1 cellular context compared by ENCODE assay signal in the genomic region with DNA sequence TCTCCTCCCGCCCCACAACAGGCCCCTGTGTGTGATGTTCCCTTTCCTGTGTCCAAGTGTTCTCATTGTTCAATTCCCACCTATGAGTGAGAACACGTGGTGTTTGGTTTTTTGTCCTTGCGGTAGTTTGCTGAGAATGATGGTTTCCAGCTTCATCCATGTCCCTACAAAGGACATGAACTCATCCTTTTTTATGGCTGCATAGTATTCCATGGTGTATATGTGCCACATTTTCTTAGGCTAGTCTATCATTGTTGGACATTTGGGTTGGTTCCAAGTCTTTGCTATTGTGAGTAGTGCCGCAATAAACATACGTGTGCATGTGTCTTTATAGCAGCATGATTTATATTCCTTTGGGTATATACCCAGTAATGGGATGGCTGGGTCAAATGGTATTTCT.
TF ChIP-seq lines count a peak whose summit lies in the region.

No MANE protein-coding gene starts in this region.

TF ChIP-seq in HEK293, 187 proteins besides CTCF, POLR2A, EP300 and RAD21:
- TF ChIP-seq ZNF146 (tag by site-specific recombination; IDR thresholded peaks at IDR 0.05) (peak; percentile 100), ZNF2 (tag by site-specific recombination; IDR thresholded peaks at IDR 0.05) (0 out of 2 replicates have a peak, but pooled peaks have one; percentile 18)
- TF ChIP-seq, protein P1, sequence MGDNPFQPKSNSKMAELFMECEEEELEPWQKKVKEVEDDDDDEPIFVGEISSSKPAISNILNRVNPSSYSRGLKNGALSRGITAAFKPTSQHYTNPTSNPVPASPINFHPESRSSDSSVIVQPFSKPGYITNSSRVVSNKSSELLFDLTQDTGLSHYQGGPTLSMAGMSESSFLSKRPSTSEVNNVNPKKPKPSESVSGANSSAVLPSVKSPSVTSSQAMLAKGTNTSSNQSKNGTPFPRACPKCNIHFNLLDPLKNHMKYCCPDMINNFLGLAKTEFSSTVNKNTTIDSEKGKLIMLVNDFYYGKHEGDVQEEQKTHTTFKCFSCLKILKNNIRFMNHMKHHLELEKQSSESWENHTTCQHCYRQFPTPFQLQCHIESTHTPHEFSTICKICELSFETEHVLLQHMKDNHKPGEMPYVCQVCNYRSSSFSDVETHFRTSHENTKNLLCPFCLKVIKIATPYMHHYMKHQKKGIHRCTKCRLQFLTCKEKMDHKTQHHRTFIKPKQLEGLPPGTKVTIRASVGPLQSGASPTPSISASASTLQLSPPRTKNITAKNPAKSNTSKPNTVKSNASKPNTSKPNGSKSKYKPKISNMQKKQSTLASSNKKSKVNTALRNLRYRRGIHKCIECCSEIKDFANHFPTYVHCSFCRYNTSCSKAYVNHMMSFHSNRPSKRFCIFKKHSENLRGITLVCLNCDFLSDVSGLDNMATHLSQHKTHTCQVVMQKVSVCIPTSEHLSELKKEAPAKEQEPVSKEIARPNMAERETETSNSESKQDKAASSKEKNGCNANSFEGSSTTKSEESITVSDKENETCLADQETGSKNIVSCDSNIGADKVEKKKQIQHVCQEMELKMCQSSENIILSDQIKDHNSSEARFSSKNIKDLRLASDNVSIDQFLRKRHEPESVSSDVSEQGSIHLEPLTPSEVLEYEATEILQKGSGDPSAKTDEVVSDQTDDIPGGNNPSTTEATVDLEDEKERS (tag by site-specific recombination; IDR thresholded peaks at IDR 0.05): peak; percentile 95
- TF ChIP-seq, protein P2, sequence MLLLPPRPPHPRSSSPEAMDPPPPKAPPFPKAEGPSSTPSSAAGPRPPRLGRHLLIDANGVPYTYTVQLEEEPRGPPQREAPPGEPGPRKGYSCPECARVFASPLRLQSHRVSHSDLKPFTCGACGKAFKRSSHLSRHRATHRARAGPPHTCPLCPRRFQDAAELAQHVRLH (tag by site-specific recombination; IDR thresholded peaks at IDR 0.05): peak; percentile 88
